Comparison of ENCODE assay signal across 33 cellular contexts in genomic region chr10:66222462-66223046, GRCh38.
"Had no signal": no experiment of that assay in that cellular context is flagged by ENCODE, and none has a peak within 500 bp of the region (broad histone marks: within the 10 kb centered on the region; RNA-seq: fewer than 3 reads in every experiment).

No MANE protein-coding gene starts in this region.

- DNase-seq: activated B cell treated with CpG ODN at 0.5 μM for 24 hours; activated CD4-positive, alpha-beta memory T cell treated with anti-CD3 and anti-CD28 coated beads for 36 hours; activated CD4-positive, alpha-beta T cell treated with anti-CD3 and anti-CD28 coated beads for 4 hours; activated CD4-positive, alpha-beta T cell treated with anti-CD3 and anti-CD28 coated beads, Interleukin-2, amount 10 ng/mL, durations not matched to agents 24 days and 14 days; activated CD4-positive, alpha-beta T cell treated with anti-CD3 and anti-CD28 coated beads, Interleukin-2, amount 50 U/mL, for 1 hour; activated CD4-positive, alpha-beta T cell treated with anti-CD3 and anti-CD28 coated beads, Interleukin-2, amount 50 U/mL, for 4 hours; activated CD4-positive, CD25-positive, alpha-beta regulatory T cell treated with anti-CD3 and anti-CD28 coated beads, Interleukin-2, amount 50 U/mL, for 72 hours; activated CD8-positive, alpha-beta memory T cell treated with anti-CD3 and anti-CD28 coated beads, Interleukin-2, amount 50 U/mL, for 4 hours; activated CD8-positive, alpha-beta T cell treated with anti-CD3 and anti-CD28 coated beads for 36 hours; activated effector memory CD4-positive, alpha-beta T cell treated with anti-CD3 and anti-CD28 coated beads, Interleukin-2, amount 50 U/mL, for 16 hours; activated gamma-delta T cell treated with Interleukin-2 at 50 U/mL for 16 hours; activated naive CD4-positive, alpha-beta T cell; activated naive CD4-positive, alpha-beta T cell treated with anti-CD3 and anti-CD28 coated beads for 36 hours; activated naive CD4-positive, alpha-beta T cell treated with anti-CD3 and anti-CD28 coated beads, Interleukin-2, amount 50 U/mL, for 16 hours; activated naive CD8-positive, alpha-beta T cell treated with anti-CD3 and anti-CD28 coated beads for 36 hours; activated T-cell treated with anti-CD3 and anti-CD28 coated beads for 4 hours; activated T-cell treated with anti-CD3 and anti-CD28 coated beads, Interleukin-2, amount 50 U/mL, for 1 hour; activated T-cell treated with anti-CD3 and anti-CD28 coated beads, Interleukin-2, amount 50 U/mL, for 4 hours; activated T-cell treated with anti-CD3 and anti-CD28 coated beads, Interleukin-2, amount 50 U/mL, for 72 hours; adrenal gland; amniotic stem cell; aorta; body of pancreas; brain microvascular endothelial cell; central memory CD4-positive, alpha-beta T cell; T-helper 2 cell; T-helper 9 cell had no signal

- H3K36me3 ChIP-seq: adrenal gland, brain microvascular endothelial cell, breast epithelium had no signal

- FAIRE-seq: astrocyte, TTC549 had no signal

- ATAC-seq: activated CD8-positive, alpha-beta T cell treated with anti-CD3 and anti-CD28 coated beads for 36 hours; activated naive CD4-positive, alpha-beta T cell treated with anti-CD3 and anti-CD28 coated beads, Interleukin-2, amount 50 U/mL, for 72 hours; activated T-cell treated with anti-CD3 and anti-CD28 coated beads, Interleukin-2, amount 50 U/mL, for 4 hours; activated T-cell treated with anti-CD3 and anti-CD28 coated beads, Interleukin-2, amount 50 U/mL, for 72 hours; activated T-helper 17 cell treated with anti-CD3 and anti-CD28 coated beads, Interleukin-2, amount 50 U/mL, for 72 hours; body of pancreas had no signal

- H3K27me3 ChIP-seq: adrenal gland, body of pancreas, brain microvascular endothelial cell, breast epithelium had no signal

- H3K4me1 ChIP-seq: adrenal gland, body of pancreas, breast epithelium had no signal

- H3K4me3 ChIP-seq: adrenal gland, body of pancreas, breast epithelium had no signal

- H3K9me3 ChIP-seq: adrenal gland, body of pancreas had no signal

- H3K27ac ChIP-seq: adrenal gland, body of pancreas, brain microvascular endothelial cell, breast epithelium, VCaP had no signal
